12 cellular contexts compared by ENCODE assay signal in genomic region chr19:46132508-46133100, GRCh38. TPM values are rescaled to one million over a fixed set of nuclear protein-coding genes. Genes with fewer than 3 reads are reported as not detected.
A peak's percentile ranks its signal among the peaks of the same experiment; 100 is the strongest.
DNase-seq lines count a peak whose midpoint lies in the region; ATAC-seq and TF ChIP-seq lines count a peak whose summit lies in the region.
"Had no signal": no experiment of that assay in that cellular context is flagged by ENCODE, and none has a peak within 500 bp of the region (broad histone marks: within the 10 kb centered on the region; RNA-seq: fewer than 3 reads in every experiment).

No MANE protein-coding gene starts in this region.

- peak overlapping the region; percentile 80 to 93 (median 93) for H3K27ac Mint-ChIP-seq in nephron
- H3K27ac Mint-ChIP-seq: activated CD4-positive, alpha-beta T cell treated with anti-CD3 and anti-CD28 coated beads, Interleukin-2, amount 10 ng/mL, durations not matched to agents 24 days and 14 days had no signal

- POLR2A ChIA-PET in PC-9 (lab: Charles Lee; ENCODE audit: unreplicated experiment), result interaction anchor here (0.6 kb wide), 1 partner anchor 107 kb away, joined by 3 read pairs; no protein-coding TSS in a partner anchor
- POLR2A ChIA-PET in PC-3 (lab: Charles Lee; ENCODE audit: unreplicated experiment), result no interaction called here

- H3K9me3 Mint-ChIP-seq in nephron, result peaks cover 4% of the 10 kb centered on the region
- H3K9me3 Mint-ChIP-seq: activated CD4-positive, alpha-beta T cell treated with anti-CD3 and anti-CD28 coated beads, Interleukin-2, amount 10 ng/mL, durations not matched to agents 24 days and 14 days had no signal

- H3F3A ChIP-seq in PC-9 (ENCODE audit: insufficient read depth, low read depth), result no peaks in the 10 kb centered on the region
- no peaks in the 10 kb centered on the region for H3F3A ChIP-seq in PC-3 (ENCODE audit: low read length, unreplicated experiment)

- H3K9me3 ChIP-seq in vagina (no peaks in the 10 kb centered on the region), PC-9 (ENCODE audit: insufficient read depth, low read depth) (no peaks in the 10 kb centered on the region; the same call in 1 of the 2 replicates), PC-3 (ENCODE audit: low read length) (no peaks in the 10 kb centered on the region)
- H3K9me3 ChIP-seq: BLaER1, gastrocnemius medialis had no signal

- DNase-seq in left cardiac atrium, result no peak
- DNase-seq in cardiac septum (ENCODE audit: low spot score), result no peak
- DNase-seq in epithelial cell of esophagus (ENCODE audit: low read depth), result no peak
- no peak for DNase-seq in vagina (ENCODE audit: extremely low spot score in 2 of 2)
- DNase-seq in PC-9, result no peak
- no peak for DNase-seq in NCI-H524 treated with DMSO at 0.1 percent for 48 hours (lab: John Stamatoyannopoulos, UW)
- no peak for DNase-seq in PC-3
- DNase-seq: activated CD4-positive, alpha-beta T cell treated with anti-CD3 and anti-CD28 coated beads, Interleukin-2, amount 10 ng/mL, durations not matched to agents 24 days and 14 days; activated naive CD4-positive, alpha-beta T cell treated with anti-CD3 and anti-CD28 coated beads, Interleukin-2, amount 50 U/mL, for 16 hours had no signal

- peaks cover 4% of the 10 kb centered on the region for H3K36me3 Mint-ChIP-seq in nephron (ENCODE audit: low read depth)

- no peaks in the 10 kb centered on the region for H4K20me1 ChIP-seq in PC-9 (ENCODE audit: insufficient read depth)
- no peaks in the 10 kb centered on the region for H4K20me1 ChIP-seq in PC-3 (ENCODE audit: low read length)
- H4K20me1 ChIP-seq: BLaER1 had no signal

- no peak overlapping the region for H3K9ac ChIP-seq in PC-3 (ENCODE audit: low read length)
- H3K9ac ChIP-seq: BLaER1 had no signal

- no peak overlapping the region for H2AFZ ChIP-seq in PC-9
- H2AFZ ChIP-seq in PC-3 (ENCODE audit: low read length), result no peak overlapping the region

- no peaks in the 10 kb centered on the region for H3K79me2 ChIP-seq in PC-9 (ENCODE audit: low read depth)
- H3K79me2 ChIP-seq in PC-3 (ENCODE audit: low read length), result no peaks in the 10 kb centered on the region

- H3K4me2 ChIP-seq in PC-9 (no peak overlapping the region), PC-3 (ENCODE audit: low read length) (no peak overlapping the region)
- H3K4me2 ChIP-seq: BLaER1 had no signal

- TF ChIP-seq POLR2A in vagina (IDR thresholded peaks at IDR 0.05), result no peak

- H3K36me3 ChIP-seq in vagina (no peaks in the 10 kb centered on the region), PC-9 (ENCODE audit: low read depth) (no peaks in the 10 kb centered on the region), PC-3 (ENCODE audit: low read depth, low read length) (no peaks in the 10 kb centered on the region)
- H3K36me3 ChIP-seq: BLaER1, gastrocnemius medialis had no signal

- H3K4me1 Mint-ChIP-seq in nephron, result peaks cover 31% of the 10 kb centered on the region

- CTCF ChIA-PET in PC-9 (lab: Charles Lee) (no interaction called here), PC-3 (lab: Charles Lee) (no interaction called here)

- TF ChIP-seq CTCF in epithelial cell of esophagus (IDR thresholded peaks at IDR 0.05; ENCODE audit: insufficient read depth, low read depth, low read length, missing control alignments) (no peak), nephron (IDR thresholded peaks at IDR 0.05; ENCODE audit: unreplicated experiment in 3 of 3) (no peak), vagina (IDR thresholded peaks at IDR 0.05) (no peak), PC-9 (conservative IDR thresholded peaks at IDR 0.05) (no peak), PC-3 (conservative IDR thresholded peaks at IDR 0.05; ENCODE audit: low read depth, low read length) (no peak)

- peaks cover 9% of the 10 kb centered on the region for H3K27me3 Mint-ChIP-seq in nephron (ENCODE audit: low read depth)

- peaks cover 13% of the 10 kb centered on the region for H3K4me1 ChIP-seq in vagina
- peaks cover 13% of the 10 kb centered on the region for H3K4me1 ChIP-seq in PC-9 (replicated peaks; ENCODE audit: insufficient read depth)
- H3K4me1 ChIP-seq in PC-3 (ENCODE audit: insufficient read depth, low read length), result peaks cover 11% of the 10 kb centered on the region; the same call in 1 of the 2 replicates
- H3K4me1 ChIP-seq: BLaER1 had no signal

- peak overlapping the region; percentile 4 to 68 (median 49) for H3K4me3 Mint-ChIP-seq in nephron
- H3K4me3 Mint-ChIP-seq: activated CD4-positive, alpha-beta T cell treated with anti-CD3 and anti-CD28 coated beads, Interleukin-2, amount 10 ng/mL, durations not matched to agents 24 days and 14 days had no signal

- intact Hi-C loops in left cardiac atrium (cut with DNase I) (no loop called here), cardiac septum (cut with DNase I) (no loop called here), vagina (cut with DNase I) (no loop called here), PC-9 (cut with micrococcal nuclease; ENCODE audit: unreplicated experiment) (loop anchor here (2.0 kb wide), 2 partner anchors 48 to 50 kb away; no protein-coding TSS in a partner anchor), PC-3 (cut with micrococcal nuclease) (no loop called here)

- peak overlapping the region; percentile 30 for H3K4me3 ChIP-seq in epithelial cell of esophagus (ENCODE audit: low read length)
- H3K4me3 ChIP-seq in vagina, result no peak overlapping the region
- H3K4me3 ChIP-seq in PC-9, result no peak overlapping the region
- H3K4me3 ChIP-seq in PC-3 (ENCODE audit: low read length), result no peak overlapping the region
- H3K4me3 ChIP-seq: BLaER1, gastrocnemius medialis had no signal

- BruUV-seq in PC-9 (replicated peaks; lab: Mats Ljungman, UMichigan), result no TSS peak
- BruUV-seq in PC-3 (replicated peaks; lab: Mats Ljungman, UMichigan), result no TSS peak

- H3K27ac ChIP-seq in vagina (peak overlapping the region; percentile 52), PC-9 (no peak overlapping the region), PC-3 (ENCODE audit: low read length) (no peak overlapping the region)
- H3K27ac ChIP-seq: BLaER1 had no signal

- ATAC-seq in left cardiac atrium (peak; percentile 34 to 41), PC-3 (no peak)

- H3K9me2 ChIP-seq in PC-9 (ENCODE audit: insufficient read depth) (no peaks in the 10 kb centered on the region), PC-3 (replicated peaks; ENCODE audit: low read length) (no peaks in the 10 kb centered on the region)

- H3K27me3 ChIP-seq in vagina (no peaks in the 10 kb centered on the region), PC-9 (ENCODE audit: insufficient read depth, low read depth) (no peaks in the 10 kb centered on the region), PC-3 (ENCODE audit: low read length) (peaks cover 26% of the 10 kb centered on the region)
- H3K27me3 ChIP-seq: BLaER1 had no signal

RNA-seq across cellular contexts. Expression of gene IGFL3, which starts 8.1 kb away (rescaled TPM):
- total RNA-seq in left cardiac atrium (not detected), cardiac septum (not detected), vagina (not detected), PC-9 (2021) (0.96 TPM in 1 of 2 replicates, not detected in the other), PC-3 (2014; rRNA removed) (not detected in 2 replicates)
- total RNA-seq: activated CD4-positive, alpha-beta T cell treated with anti-CD3 and anti-CD28 coated beads, Interleukin-2, amount 10 ng/mL, durations not matched to agents 24 days and 14 days; gastrocnemius medialis had no signal

RNA-seq across cellular contexts. Expression of gene IGFL2, which starts 15.4 kb away (rescaled TPM):
- not detected for total RNA-seq in left cardiac atrium
- total RNA-seq in cardiac septum, result not detected
- total RNA-seq in vagina, result not detected
- 1.0 TPM in 1 of 2 replicates, not detected in the other for total RNA-seq in PC-9 (2021)
- total RNA-seq in PC-3 (2014; rRNA removed), result not detected in 2 replicates
- total RNA-seq: gastrocnemius medialis had no signal
